8 cellular contexts compared by ENCODE assay signal in genomic region chr22:30289126-30289979, GRCh38. TPM values are rescaled to one million over a fixed set of nuclear protein-coding genes. Genes with fewer than 3 reads are reported as not detected.
DNase-seq lines count a peak whose midpoint lies in the region; ATAC-seq and TF ChIP-seq lines count a peak whose summit lies in the region.

CASTOR1 (minus strand) TSS chr22:30289505; CDS start chr22:30289497, 8 bp downstream.

- H3F3A ChIP-seq in MM.1S (ENCODE audit: insufficient read depth, low read length) (peaks cover 20% of the 10 kb centered on the region), neural progenitor cell (ENCODE audit: low read depth) (peaks cover 33% of the 10 kb centered on the region)

- H4K20me1 ChIP-seq in MM.1S (ENCODE audit: insufficient read depth, low read length) (no peaks in the 10 kb centered on the region), neural progenitor cell (ENCODE audit: low read depth) (no peaks in the 10 kb centered on the region)

- H3K36me3 ChIP-seq in H7 (replicated peaks; ENCODE audit: control insufficient read depth, insufficient read depth, low read length) (no peaks in the 10 kb centered on the region; the same call in 1 of the 2 replicates), MM.1S (replicated peaks; ENCODE audit: insufficient read depth, low read length) (no peaks in the 10 kb centered on the region), neural progenitor cell (no peaks in the 10 kb centered on the region), stomach smooth muscle (ENCODE audit: control insufficient read depth in 2 of 2, insufficient read depth in 2 of 2, low read length in 2 of 2) (peaks cover 19 to 27% of the 10 kb centered on the region in 2 donors)

- H3K4me1 Mint-ChIP-seq in neural progenitor cell: peaks cover 5% of the 10 kb centered on the region

- H3K9me2 ChIP-seq in MM.1S (replicated peaks; ENCODE audit: insufficient read depth, low read length): no peaks in the 10 kb centered on the region

- H3K9me3 ChIP-seq in MM.1S (replicated peaks; ENCODE audit: insufficient read depth, low read length): no peaks in the 10 kb centered on the region
- no peaks in the 10 kb centered on the region for H3K9me3 ChIP-seq in neural progenitor cell (ENCODE audit: low read depth)
- H3K9me3 ChIP-seq in stomach smooth muscle (ENCODE audit: control insufficient read depth in 2 of 2, low read length in 2 of 2): no peaks in the 10 kb centered on the region

- H3K27ac ChIP-seq in MM.1S (ENCODE audit: low read length) (peak within 1 kb of the TSS; percentile 9; the same call in 1 of the 2 replicates), foreskin keratinocyte (no peak within 1 kb of the TSS), neural progenitor cell (no peak within 1 kb of the TSS), stomach smooth muscle (ENCODE audit: low read length) (peak within 1 kb of the TSS; percentile 90)

- H3K27ac Mint-ChIP-seq in neural progenitor cell: no peak within 1 kb of the TSS

- H3K27me3 ChIP-seq in H7 (ENCODE audit: control insufficient read depth, insufficient read depth, low read length) (peaks cover 6% of the 10 kb centered on the region; the same call in 1 of the 2 replicates), MM.1S (replicated peaks; ENCODE audit: insufficient read depth, low read length) (no peaks in the 10 kb centered on the region), foreskin keratinocyte (no peaks in the 10 kb centered on the region), neural progenitor cell (no peaks in the 10 kb centered on the region), stomach smooth muscle (ENCODE audit: control insufficient read depth in 1 of 2, insufficient read depth in 2 of 2, low read length in 2 of 2) (no peaks in the 10 kb centered on the region)

- ATAC-seq in foreskin keratinocyte: peak; percentile 78

- H3K4me1 ChIP-seq in MM.1S (ENCODE audit: low read length): peaks cover 17% of the 10 kb centered on the region; the same call in 1 of the 2 replicates
- peaks cover 18% of the 10 kb centered on the region for H3K4me1 ChIP-seq in foreskin keratinocyte
- H3K4me1 ChIP-seq in neural progenitor cell: peaks cover 17% of the 10 kb centered on the region
- peaks cover 38% of the 10 kb centered on the region for H3K4me1 ChIP-seq in stomach smooth muscle (ENCODE audit: control insufficient read depth, insufficient read depth, low read length)

- TF ChIP-seq CTCF in MM.1S (IDR thresholded peaks at IDR 0.05; ENCODE audit: low read length) (no peak), foreskin keratinocyte (conservative IDR thresholded peaks at IDR 0.05) (no peak), neural progenitor cell (IDR thresholded peaks at IDR 0.05) (no peak)

- H3K27me3 Mint-ChIP-seq in neural progenitor cell (ENCODE audit: insufficient read depth, low read depth): peaks cover 4% of the 10 kb centered on the region

- H3K4me2 ChIP-seq in MM.1S (ENCODE audit: low read depth, low read length) (peak within 1 kb of the TSS; percentile 90), neural progenitor cell (peak within 1 kb of the TSS; percentile 87)

- peak within 1 kb of the TSS; percentile 85 for H3K4me3 Mint-ChIP-seq in neural progenitor cell

- no peaks in the 10 kb centered on the region for H3K36me3 Mint-ChIP-seq in neural progenitor cell

- peak within 1 kb of the TSS; percentile 50; the same call in 1 of the 2 replicates for H3K9ac ChIP-seq in MM.1S (ENCODE audit: low read length)
- peak within 1 kb of the TSS; percentile 24 for H3K9ac ChIP-seq in neural progenitor cell
- H3K9ac ChIP-seq in stomach smooth muscle (ENCODE audit: low read length in 2 of 2): peak within 1 kb of the TSS; percentile 76 to 89

- no peaks in the 10 kb centered on the region for H3K79me2 ChIP-seq in MM.1S (ENCODE audit: low read length)
- no peaks in the 10 kb centered on the region for H3K79me2 ChIP-seq in neural progenitor cell (ENCODE audit: low read depth)

- H2AFZ ChIP-seq in MM.1S (ENCODE audit: low read length) (peak within 1 kb of the TSS; percentile 86), neural progenitor cell (replicated peaks) (peak within 1 kb of the TSS; percentile 84)

- no peaks in the 10 kb centered on the region for H3K9me3 Mint-ChIP-seq in neural progenitor cell

- peak; percentile 99 for DNase-seq in ELF-1 (ENCODE audit: low read depth, low spot score)
- DNase-seq in H7: peak; percentile 100
- peak; percentile 92 for DNase-seq in MM.1S
- DNase-seq in SHP77 treated with DMSO at 0.1 percent for 48 hours (lab: John Stamatoyannopoulos, UW): peak; percentile 97
- peak; percentile 79 for DNase-seq in activated gamma-delta T cell treated with anti-CD3 and anti-CD28 coated beads, Interleukin-2, amount 50 U/mL, for 16 hours (ENCODE audit: low read depth)
- DNase-seq in foreskin keratinocyte: peak; percentile 88 to 95
- DNase-seq in neural progenitor cell (ENCODE audit: low spot score): peak; percentile 99

- H3K4me3 ChIP-seq in H7 (ENCODE audit: insufficient read depth, low read depth, low read length): peak within 1 kb of the TSS; percentile 65
- peak within 1 kb of the TSS; percentile 84 for H3K4me3 ChIP-seq in MM.1S (ENCODE audit: low read length)
- H3K4me3 ChIP-seq in neural progenitor cell: peak within 1 kb of the TSS; percentile 81
- peak within 1 kb of the TSS; percentile 80 to 88 for H3K4me3 ChIP-seq in stomach smooth muscle (ENCODE audit: low read length in 2 of 2)

RNA-seq across cellular contexts. Expression of gene CASTOR1, which starts in this region (rescaled TPM):
- total RNA-seq in H7 (2014; rRNA removed; shearing (Covaris generic)): 10.2 and 15.4 TPM in 2 replicates
- total RNA-seq in foreskin keratinocyte (3.2 and 3.5 TPM in 2 replicates), neural progenitor cell (ENCODE audit: low replicate concordance) (6.2 and 23.1 TPM in 2 replicates)
- polyA plus RNA-seq in foreskin keratinocyte: 2.4 and 3.1 TPM in 2 replicates

Comparison
In these comparisons a context has a peak if more than half of its experiments do, and no peak if none do; other contexts are left out.
1. H3K27ac ChIP-seq: peak in MM.1S (single experiment) and stomach smooth muscle (single experiment); none in foreskin keratinocyte (single experiment) and neural progenitor cell (single experiment).
2. H3K9ac ChIP-seq: peak in every context shown above with its lines; median percentile 82 in stomach smooth muscle; 50 in MM.1S; 24 in neural progenitor cell.
3. Peak in every context shown above with its lines, with median percentiles within 50 percentile points of each other: DNase-seq and H3K4me3 ChIP-seq.